In the genomic region with DNA sequence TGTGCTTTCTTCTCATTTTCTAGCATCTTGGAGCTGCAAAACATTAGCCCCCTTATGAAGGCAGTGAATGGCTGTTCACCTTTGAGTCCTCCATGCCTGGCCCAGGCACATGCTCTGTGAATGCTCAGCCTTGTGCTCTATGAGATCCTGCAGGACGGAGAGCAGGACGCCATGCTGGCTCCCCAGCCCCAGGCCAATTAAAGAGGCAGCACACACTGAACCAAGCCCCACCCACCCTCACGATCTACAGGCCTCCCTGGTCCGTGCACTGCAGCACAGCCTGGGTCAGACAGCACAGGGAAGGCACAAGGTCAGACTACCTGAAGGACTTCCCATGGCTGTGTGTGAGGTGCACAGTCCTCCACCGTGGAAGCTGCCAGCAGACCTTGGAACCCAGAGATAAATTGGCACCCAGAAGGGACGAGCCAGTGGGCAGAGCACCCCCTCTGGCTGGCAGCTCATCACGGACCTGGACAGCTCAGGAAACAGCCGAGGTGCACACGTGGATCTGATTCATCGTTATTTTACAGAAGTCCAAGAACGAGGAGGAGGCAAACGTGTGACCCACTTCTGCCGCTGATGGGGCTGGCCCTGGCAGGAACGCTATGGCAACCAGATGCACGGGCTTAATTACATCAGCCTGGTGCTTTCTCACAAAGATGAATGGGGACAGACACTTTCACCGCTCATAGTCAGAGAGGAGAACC, we compare ENCODE assay signal across 21 cellular contexts. TPM values are rescaled to one million over a fixed set of nuclear protein-coding genes. Genes with fewer than 3 reads are reported as not detected.
A peak's percentile ranks its signal among the peaks of the same experiment; 100 is the strongest.
DNase-seq lines count a peak whose midpoint lies in the region; ATAC-seq and TF ChIP-seq lines count a peak whose summit lies in the region.
"Had no signal": no experiment of that assay in that cellular context is flagged by ENCODE, and none has a peak within 500 bp of the region (broad histone marks: within the 10 kb centered on the region; RNA-seq: fewer than 3 reads in every experiment).

No MANE protein-coding gene starts in this region.

- peaks cover 28% of the 10 kb centered on the region for H3K4me1 Mint-ChIP-seq in glutamatergic neuron (ENCODE audit: low read depth, unreplicated experiment)
- H3K4me1 Mint-ChIP-seq: activated naive CD8-positive, alpha-beta T cell treated with anti-CD3 and anti-CD28 coated beads, Interleukin-2, amount 50 U/mL, for 24 hours had no signal

- H3K27me3 Mint-ChIP-seq in glutamatergic neuron (ENCODE audit: unreplicated experiment) = peaks cover 12% of the 10 kb centered on the region

- peak overlapping the region; percentile 25 for H3K4me3 Mint-ChIP-seq in glutamatergic neuron (ENCODE audit: unreplicated experiment)
- H3K4me3 Mint-ChIP-seq: activated naive CD8-positive, alpha-beta T cell treated with anti-CD3 and anti-CD28 coated beads, Interleukin-2, amount 50 U/mL, for 24 hours had no signal

- no peaks in the 10 kb centered on the region for H3K36me3 Mint-ChIP-seq in glutamatergic neuron (ENCODE audit: unreplicated experiment)

- H3K27ac Mint-ChIP-seq in glutamatergic neuron (ENCODE audit: unreplicated experiment) = peak overlapping the region; percentile 2
- H3K27ac Mint-ChIP-seq: activated naive CD8-positive, alpha-beta T cell treated with anti-CD3 and anti-CD28 coated beads, Interleukin-2, amount 50 U/mL, for 24 hours had no signal

- peaks cover 10% of the 10 kb centered on the region for H3K9me3 Mint-ChIP-seq in glutamatergic neuron (ENCODE audit: unreplicated experiment)

- DNase-seq in DMS 273 (lab: John Stamatoyannopoulos, UW; ENCODE audit: unreplicated experiment) (peak; percentile 91), G401 (ENCODE audit: low spot score) (peak; percentile 56), NCI-H446 treated with DMSO at 0.1 percent for 48 hours (lab: John Stamatoyannopoulos, UW) (peak; percentile 44), glutamatergic neuron (no peak), EL (no peak), left lobe of liver (ENCODE audit: low spot score) (no peak), AG08395 (ENCODE audit: low spot score) (no peak)
- no peak for DNase-seq in stimulated activated CD4-positive, alpha-beta T cell treated with anti-CD3 and anti-CD28 coated beads, Interleukin-15, amount 100 ng/mL, for 24 hours
- DNase-seq: activated CD4-positive, alpha-beta T cell treated with anti-CD3 and anti-CD28 coated beads for 48 hours; activated naive CD8-positive, alpha-beta T cell treated with anti-CD3 and anti-CD28 coated beads, Interleukin-2, amount 50 U/mL, for 24 hours; AML-193; COR-L47; erythroblast; gastrocnemius medialis; GDM1; HCEC 1CT; IMR-90; NCI-H2081; stimulated activated CD4-positive, alpha-beta T cell treated with anti-CD3 and anti-CD28 coated beads, Interleukin-4, amount 100 ng/mL, for 24 hours; SW 1271 had no signal

- ATAC-seq in left lobe of liver = no peak
- ATAC-seq: activated naive CD8-positive, alpha-beta T cell treated with anti-CD3 and anti-CD28 coated beads, Interleukin-2, amount 50 U/mL, for 24 hours had no signal

- TF ChIP-seq CTCF in glutamatergic neuron (IDR thresholded peaks at IDR 0.05; ENCODE audit: partially characterized antibody, unreplicated experiment) = no peak

- in situ Hi-C loops in G401 (cut with HindIII; ENCODE audit: low sequenced_read_pairs) = no loop called here

RNA-seq across cellular contexts. Expression of a gene that starts 59.5 kb away (rescaled TPM):
- 5.9 and 6.5 TPM in 2 replicates for total RNA-seq in G401 (2014; rRNA removed; shearing (Covaris generic))
- 387 TPM for total RNA-seq in glutamatergic neuron (ENCODE audit: unreplicated experiment)
- total RNA-seq in left lobe of liver = 1.8 TPM
- total RNA-seq: MCF 10A had no signal

Comparison
In these comparisons a context has a peak if more than half of its experiments do, and no peak if none do; other contexts are left out.
1. DNase-seq: peak in DMS 273 (single experiment), G401 (single experiment) and NCI-H446 treated with DMSO at 0.1 percent for 48 hours (single experiment); none in glutamatergic neuron (single experiment), EL (single experiment), left lobe of liver (single experiment), stimulated activated CD4-positive, alpha-beta T cell treated with anti-CD3 and anti-CD28 coated beads, Interleukin-15, amount 100 ng/mL, for 24 hours (single experiment) and AG08395 (single experiment).
2. RNA of a gene that starts 59.5 kb away (total RNA-seq): 387 TPM in glutamatergic neuron (single experiment); 5.9 to 6.5 TPM in G401 and 1.8 TPM in left lobe of liver (single experiment); every median in the first group is over 10 times any median in the second.